In the genomic region with DNA sequence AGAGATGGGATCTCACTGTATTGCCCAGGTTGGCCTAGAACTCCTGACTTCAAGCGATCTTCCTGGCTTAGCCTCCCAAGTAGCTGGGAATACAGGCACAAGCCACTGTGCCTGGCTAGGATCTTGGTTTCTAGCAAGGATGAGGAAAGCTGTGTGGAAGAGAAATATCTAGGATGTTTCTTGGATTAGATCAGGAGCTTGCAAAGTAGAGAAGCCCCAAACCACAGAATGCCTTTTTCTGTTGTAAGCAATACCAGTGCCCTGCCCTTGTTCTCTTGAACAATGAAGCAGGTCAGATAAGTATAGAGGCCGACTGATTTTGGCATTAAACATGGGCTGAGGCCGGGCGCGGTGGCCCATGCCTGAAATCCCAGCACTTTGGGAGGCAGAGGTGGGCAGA, we compare ENCODE assay signal across 13 cellular contexts.
DNase-seq lines count a peak whose midpoint lies in the region; TF ChIP-seq lines count a peak whose summit lies in the region.
"Had no signal": no experiment of that assay in that cellular context is flagged by ENCODE, and none has a peak within 500 bp of the region (broad histone marks: within the 10 kb centered on the region; RNA-seq: fewer than 3 reads in every experiment).

No MANE protein-coding gene starts in this region.

- H3K27ac ChIP-seq in coronary artery: no peak overlapping the region
- H3K27ac ChIP-seq: body of pancreas, upper lobe of left lung had no signal

- POLR2A ChIA-PET in AG04449 (lab: Yijun Ruan, JAX): interaction anchor here (0.7 to 1.3 kb wide), 2 partner anchors 20 to 44 kb away, joined by 3 to 7 read pairs; a partner anchor contains a TSS

- no peak overlapping the region for H3K4me3 ChIP-seq in AG04449 (ENCODE audit: low read depth, low read length)
- no peak overlapping the region for H3K4me3 ChIP-seq in coronary artery
- H3K4me3 ChIP-seq: body of pancreas, upper lobe of left lung had no signal

- CTCF ChIA-PET in AG04449 (lab: Yijun Ruan, JAX): interaction anchor here (2.4 kb wide), 1 partner anchor 14 kb away, joined by 6 read pairs; no protein-coding TSS in a partner anchor

- peak; percentile 85 for DNase-seq in AG04449 (ENCODE audit: low read depth, low spot score)
- DNase-seq in HS-27A (ENCODE audit: low read depth): peak; percentile 81
- peak; percentile 94 for DNase-seq in astrocyte of the hippocampus (ENCODE audit: low read depth, low spot score)
- peak; percentile 66 for DNase-seq in kidney glomerular epithelial cell (lab: John Stamatoyannopoulos, UW)
- DNase-seq in DMS53 treated with DMSO at 0.1 percent for 48 hours (lab: John Stamatoyannopoulos, UW; ENCODE audit: unreplicated experiment): no peak
- no peak for DNase-seq in coronary artery (ENCODE audit: low spot score)
- no peak for DNase-seq in T-helper 9 cell
- no peak for DNase-seq in medulla oblongata (ENCODE audit: extremely low spot score)
- DNase-seq: body of pancreas; immature natural killer cell; naive thymus-derived CD4-positive, alpha-beta T cell; NCI-H524; upper lobe of left lung had no signal

- no peak for TF ChIP-seq CTCF in AG04449 (IDR thresholded peaks at IDR 0.05; ENCODE audit: insufficient read depth, low read length, missing control alignments)
- TF ChIP-seq CTCF in coronary artery (IDR thresholded peaks at IDR 0.05): no peak

Comparison
In these comparisons a context has a peak if more than half of its experiments do, and no peak if none do; other contexts are left out.
1. DNase-seq: peak in AG04449 (single experiment), HS-27A (single experiment), astrocyte of the hippocampus (single experiment) and kidney glomerular epithelial cell (single experiment); none in DMS53 treated with DMSO at 0.1 percent for 48 hours (single experiment), coronary artery (single experiment), T-helper 9 cell (single experiment) and medulla oblongata (single experiment).